ENCODE assay signal across 10 cellular contexts in the genomic region with DNA sequence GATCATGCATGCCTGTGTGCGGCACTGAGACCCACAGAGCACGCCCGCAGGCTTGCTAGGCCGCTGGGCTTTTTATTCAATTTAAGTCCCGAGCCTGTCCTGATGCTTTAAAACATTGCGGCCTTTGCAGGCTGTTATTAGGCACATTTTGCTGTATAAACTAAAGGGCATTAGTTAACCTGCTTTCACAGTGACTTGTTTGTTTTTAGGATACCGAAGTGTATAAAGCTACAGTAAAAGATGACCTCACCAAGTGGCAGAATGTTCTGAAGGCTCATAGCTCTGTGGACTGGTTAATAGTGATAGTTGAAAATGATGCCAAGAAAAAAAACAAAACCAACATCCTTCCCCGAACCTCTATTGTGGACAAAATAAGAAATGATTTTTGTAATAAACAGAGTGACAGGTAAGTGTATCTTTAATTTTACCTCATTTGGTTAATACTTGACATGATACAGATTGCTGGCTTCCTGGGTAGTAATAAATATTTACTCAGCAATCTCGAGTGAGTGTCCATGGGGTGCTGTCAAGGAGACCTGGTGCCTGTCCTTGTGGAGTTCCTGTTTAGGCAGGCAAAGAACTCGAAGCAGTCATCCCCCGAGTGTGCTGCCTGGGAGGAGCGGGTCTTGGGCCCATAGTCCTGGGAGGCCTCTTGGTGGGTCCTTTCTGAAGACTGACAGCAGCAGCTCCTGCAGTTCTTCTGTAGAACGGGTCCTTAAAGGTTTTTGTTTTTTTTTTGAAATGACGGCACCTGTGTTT. TPM values are rescaled to one million over a fixed set of nuclear protein-coding genes. Genes with fewer than 3 reads are reported as not detected.
DNase-seq lines count a peak whose midpoint lies in the region; ATAC-seq and TF ChIP-seq lines count a peak whose summit lies in the region.
"Had no signal": no experiment of that assay in that cellular context is flagged by ENCODE, and none has a peak within 500 bp of the region (broad histone marks: within the 10 kb centered on the region; RNA-seq: fewer than 3 reads in every experiment).

No MANE protein-coding gene starts in this region.

- peak overlapping the region; percentile 30 to 86 for H3K27ac Mint-ChIP-seq in natural killer cell
- H3K27ac Mint-ChIP-seq in natural killer cell treated with Interleukin-12 subunit alpha and Interleukin-12 subunit beta and Interleukin-15 and Interleukin-18, amount 100 ng/mL, for 72 hours = peak overlapping the region in 1 of 2 donors; percentile 7
- H3K27ac Mint-ChIP-seq: B cell; stimulated activated naive B cell treated with anti-CD40 and anti-IgM and Interleukin-4, amounts not matched to agents 10 μg/mL and 1 μg/mL and 100 μg/mL, for 72 hours had no signal

- TF ChIP-seq CTCF in natural killer cell (IDR thresholded peaks at IDR 0.05) = no peak
- TF ChIP-seq CTCF in dorsolateral prefrontal cortex (IDR thresholded peaks at IDR 0.05 in 54 of 56, conservative IDR thresholded peaks at IDR 0.05 in 2 of 56; ENCODE audit: low read depth in 1 of 56, partially characterized antibody in 56 of 56) = no peak
- no peak for TF ChIP-seq CTCF in vagina (IDR thresholded peaks at IDR 0.05)

- no peak for DNase-seq in natural killer cell
- no peak for DNase-seq in natural killer cell treated with Interleukin-12 subunit alpha and Interleukin-12 subunit beta and Interleukin-15 and Interleukin-18, amount 100 ng/mL, for 72 hours (ENCODE audit: low spot score)
- no peak for DNase-seq in dorsolateral prefrontal cortex
- peak; percentile 35 for DNase-seq in mucosa of gallbladder (ENCODE audit: low spot score)
- DNase-seq in vagina (ENCODE audit: extremely low spot score in 2 of 2) = no peak
- no peak for DNase-seq in dermis blood vessel endothelial cell
- DNase-seq: stimulated activated naive B cell treated with anti-CD40 and anti-IgM and Interleukin-4, amounts not matched to agents 10 μg/mL and 1 μg/mL and 100 μg/mL, for 72 hours had no signal

- H3K27ac ChIP-seq in dorsolateral prefrontal cortex (peak overlapping the region; percentile 77 to 99 (median 95)), vagina (peak overlapping the region; percentile 45)

- H3K36me3 ChIP-seq in vagina = peaks cover 0 to 12% of the 10 kb centered on the region in 2 donors

- H3K36me3 Mint-ChIP-seq in natural killer cell = peaks cover 8% of the 10 kb centered on the region
- peaks cover 21% of the 10 kb centered on the region for H3K36me3 Mint-ChIP-seq in natural killer cell treated with Interleukin-12 subunit alpha and Interleukin-12 subunit beta and Interleukin-15 and Interleukin-18, amount 100 ng/mL, for 72 hours

- H3K27me3 Mint-ChIP-seq in natural killer cell (ENCODE audit: low read depth in 2 of 2) = no peaks in the 10 kb centered on the region
- no peaks in the 10 kb centered on the region for H3K27me3 Mint-ChIP-seq in natural killer cell treated with Interleukin-12 subunit alpha and Interleukin-12 subunit beta and Interleukin-15 and Interleukin-18, amount 100 ng/mL, for 72 hours
- H3K27me3 Mint-ChIP-seq: B cell; stimulated activated naive B cell treated with anti-CD40 and anti-IgM and Interleukin-4, amounts not matched to agents 10 μg/mL and 1 μg/mL and 100 μg/mL, for 72 hours had no signal

- no peaks in the 10 kb centered on the region for H3K9me3 Mint-ChIP-seq in natural killer cell
- no peaks in the 10 kb centered on the region for H3K9me3 Mint-ChIP-seq in natural killer cell treated with Interleukin-12 subunit alpha and Interleukin-12 subunit beta and Interleukin-15 and Interleukin-18, amount 100 ng/mL, for 72 hours
- H3K9me3 Mint-ChIP-seq: stimulated activated naive B cell treated with anti-CD40 and anti-IgM and Interleukin-4, amounts not matched to agents 10 μg/mL and 1 μg/mL and 100 μg/mL, for 72 hours had no signal

- no peak overlapping the region for H3K4me3 Mint-ChIP-seq in natural killer cell
- no peak overlapping the region for H3K4me3 Mint-ChIP-seq in natural killer cell treated with Interleukin-12 subunit alpha and Interleukin-12 subunit beta and Interleukin-15 and Interleukin-18, amount 100 ng/mL, for 72 hours
- H3K4me3 Mint-ChIP-seq: B cell; stimulated activated naive B cell treated with anti-CD40 and anti-IgM and Interleukin-4, amounts not matched to agents 10 μg/mL and 1 μg/mL and 100 μg/mL, for 72 hours had no signal

- H3K4me1 Mint-ChIP-seq in natural killer cell = peaks cover 72 to 77% of the 10 kb centered on the region in 2 donors
- peaks cover 50 to 53% of the 10 kb centered on the region in 2 donors for H3K4me1 Mint-ChIP-seq in natural killer cell treated with Interleukin-12 subunit alpha and Interleukin-12 subunit beta and Interleukin-15 and Interleukin-18, amount 100 ng/mL, for 72 hours (ENCODE audit: low read depth in 2 of 2)

- TF ChIP-seq POLR2A in vagina (IDR thresholded peaks at IDR 0.05) = no peak

- H3K9me3 ChIP-seq in vagina = no peaks in the 10 kb centered on the region

- intact Hi-C loops in natural killer cell (cut with micrococcal nuclease) (loop anchor here (10.0 kb wide), 1 partner anchor 57 kb away; no protein-coding TSS in a partner anchor), dorsolateral prefrontal cortex (cut with DNase I) (loop anchor here in 1 of 2 donors (2.0 to 10.0 kb wide), 2 partner anchors 31 to 253 kb away; a partner anchor contains a TSS), vagina (cut with DNase I) (no loop called here)

- H3K4me3 ChIP-seq in dorsolateral prefrontal cortex (peak overlapping the region in 9 of 59 donors; percentile 1 to 27 (median 16)), vagina (no peak overlapping the region)

- ATAC-seq in natural killer cell = no peak
- no peak for ATAC-seq in natural killer cell treated with Interleukin-12 subunit alpha and Interleukin-12 subunit beta and Interleukin-15 and Interleukin-18, amount 100 ng/mL, for 72 hours
- ATAC-seq in GM21360 (IDR thresholded peaks at IDR 0.05; ENCODE audit: unreplicated experiment) = no peak
- no peak for ATAC-seq in SK-N-SH treated with all-trans-retinoic acid at 6 μM for 48 hours

- peaks cover 28% of the 10 kb centered on the region for H3K4me1 ChIP-seq in vagina

- H3K27me3 ChIP-seq in dorsolateral prefrontal cortex (no peaks in the 10 kb centered on the region), vagina (no peaks in the 10 kb centered on the region)

TF ChIP-seq in SK-N-SH treated with all-trans-retinoic acid at 6 μM for 48 hours, 23 proteins besides CTCF, POLR2A, EP300 and RAD21:
- TF ChIP-seq, protein P1, sequence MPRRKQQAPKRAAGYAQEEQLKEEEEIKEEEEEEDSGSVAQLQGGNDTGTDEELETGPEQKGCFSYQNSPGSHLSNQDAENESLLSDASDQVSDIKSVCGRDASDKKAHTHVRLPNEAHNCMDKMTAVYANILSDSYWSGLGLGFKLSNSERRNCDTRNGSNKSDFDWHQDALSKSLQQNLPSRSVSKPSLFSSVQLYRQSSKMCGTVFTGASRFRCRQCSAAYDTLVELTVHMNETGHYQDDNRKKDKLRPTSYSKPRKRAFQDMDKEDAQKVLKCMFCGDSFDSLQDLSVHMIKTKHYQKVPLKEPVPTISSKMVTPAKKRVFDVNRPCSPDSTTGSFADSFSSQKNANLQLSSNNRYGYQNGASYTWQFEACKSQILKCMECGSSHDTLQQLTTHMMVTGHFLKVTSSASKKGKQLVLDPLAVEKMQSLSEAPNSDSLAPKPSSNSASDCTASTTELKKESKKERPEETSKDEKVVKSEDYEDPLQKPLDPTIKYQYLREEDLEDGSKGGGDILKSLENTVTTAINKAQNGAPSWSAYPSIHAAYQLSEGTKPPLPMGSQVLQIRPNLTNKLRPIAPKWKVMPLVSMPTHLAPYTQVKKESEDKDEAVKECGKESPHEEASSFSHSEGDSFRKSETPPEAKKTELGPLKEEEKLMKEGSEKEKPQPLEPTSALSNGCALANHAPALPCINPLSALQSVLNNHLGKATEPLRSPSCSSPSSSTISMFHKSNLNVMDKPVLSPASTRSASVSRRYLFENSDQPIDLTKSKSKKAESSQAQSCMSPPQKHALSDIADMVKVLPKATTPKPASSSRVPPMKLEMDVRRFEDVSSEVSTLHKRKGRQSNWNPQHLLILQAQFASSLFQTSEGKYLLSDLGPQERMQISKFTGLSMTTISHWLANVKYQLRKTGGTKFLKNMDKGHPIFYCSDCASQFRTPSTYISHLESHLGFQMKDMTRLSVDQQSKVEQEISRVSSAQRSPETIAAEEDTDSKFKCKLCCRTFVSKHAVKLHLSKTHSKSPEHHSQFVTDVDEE (CRISPR knock-in tag; IDR thresholded peaks at IDR 0.05) = no peak
- TF ChIP-seq ZFP30 (CRISPR knock-in tag; IDR thresholded peaks at IDR 0.05) (no peak), ZNF565 (CRISPR knock-in tag; conservative IDR thresholded peaks at IDR 0.05; ENCODE audit: low read depth) (no peak), TOX (CRISPR knock-in tag; IDR thresholded peaks at IDR 0.05; ENCODE audit: borderline replicate concordance) (no peak), ESRRG (CRISPR knock-in tag; IDR thresholded peaks at IDR 0.05) (no peak), SNAI2 (CRISPR knock-in tag; IDR thresholded peaks at IDR 0.05) (no peak), PPARA (CRISPR knock-in tag; IDR thresholded peaks at IDR 0.05; ENCODE audit: borderline replicate concordance) (no peak), ARNTL (CRISPR knock-in tag; IDR thresholded peaks at IDR 0.05; ENCODE audit: borderline replicate concordance, low read depth) (no peak), ZC3H10 (CRISPR knock-in tag; IDR thresholded peaks at IDR 0.05) (no peak), GLIS3 (CRISPR knock-in tag; IDR thresholded peaks at IDR 0.05) (no peak), BACH2 (CRISPR knock-in tag; IDR thresholded peaks at IDR 0.05; ENCODE audit: borderline replicate concordance) (no peak)

RNA-seq across cellular contexts. Expression of a gene that starts 40.1 kb away (rescaled TPM):
- 100 to 1,000 TPM; 187 to 232 (median 213) TPM for total RNA-seq in natural killer cell
- 100 to 1,000 TPM in 1 of 2 donors, 10 to 100 TPM in 1; 90.3 to 148 TPM for total RNA-seq in natural killer cell treated with Interleukin-12 subunit alpha and Interleukin-12 subunit beta and Interleukin-15 and Interleukin-18, amount 100 ng/mL, for 72 hours
- 100 to 1,000 TPM in 1 of 120 experiments, 10 to 100 TPM in 119; 49.1 to 103 (median 69.3) TPM for total RNA-seq in dorsolateral prefrontal cortex
- total RNA-seq in mucosa of gallbladder = 37.0 TPM
- 22.6 TPM for total RNA-seq in vagina
- 25.5 and 27.0 TPM in 2 replicates for total RNA-seq in dermis blood vessel endothelial cell

RNA-seq across cellular contexts. Expression of a gene that starts 54.9 kb away (rescaled TPM):
- 10 to 100 TPM; 28.5 to 32.7 (median 32.7) TPM for total RNA-seq in natural killer cell
- total RNA-seq in natural killer cell treated with Interleukin-12 subunit alpha and Interleukin-12 subunit beta and Interleukin-15 and Interleukin-18, amount 100 ng/mL, for 72 hours = 10 to 100 TPM; 31.4 to 69.6 TPM
- total RNA-seq in dorsolateral prefrontal cortex = 10 to 100 TPM in 86 of 120 experiments, 1 to 10 TPM in 34; 1.7 to 49.2 (median 15.0) TPM
- 6.2 TPM for total RNA-seq in mucosa of gallbladder
- 20.4 TPM for total RNA-seq in vagina
- total RNA-seq in dermis blood vessel endothelial cell = 8.2 and 39.1 TPM in 2 replicates
